ENCODE assay signal across 19 cellular contexts in genomic region chr19:4234142-4234861, GRCh38. TPM values are rescaled to one million over a fixed set of nuclear protein-coding genes. Genes with fewer than 3 reads are reported as not detected.
DNase-seq lines count a peak whose midpoint lies in the region; ATAC-seq, FAIRE-seq and TF ChIP-seq lines count a peak whose summit lies in the region.
"Had no signal": no experiment of that assay in that cellular context is flagged by ENCODE, and none has a peak within 500 bp of the region (broad histone marks: within the 10 kb centered on the region; RNA-seq: fewer than 3 reads in every experiment).

No MANE protein-coding gene starts in this region.

- no TSS peak for BruUV-seq in GM12878 (replicated peaks; lab: Mats Ljungman, UMichigan)

- no peaks in the 10 kb centered on the region for H4K20me1 ChIP-seq in GM12878 (ENCODE audit: control insufficient read depth, insufficient read depth)

- H3K9ac ChIP-seq in GM12878 (ENCODE audit: control insufficient read depth, insufficient read depth, low read length) = no peak overlapping the region
- H3K9ac ChIP-seq in trophoblast cell (ENCODE audit: low read length) = no peak overlapping the region

- H3K27ac Mint-ChIP-seq in activated naive CD4-positive, alpha-beta T cell treated with anti-CD3 and anti-CD28 coated beads, Interleukin-2, amount 10 ng/mL, durations not matched to agents 7 days and 5 days = peak overlapping the region; percentile 49
- H3K27ac Mint-ChIP-seq in activated naive CD4-positive, alpha-beta T cell treated with anti-CD3 and anti-CD28 coated beads, Interleukin-2, amount 50 U/mL, for 72 hours = no peak overlapping the region
- H3K27ac Mint-ChIP-seq: T-cell had no signal

- no peaks in the 10 kb centered on the region; the same call in 2 of the 3 replicates for H3K9me3 ChIP-seq in GM12878 (replicated peaks; ENCODE audit: control insufficient read depth, insufficient read depth, low read length)
- H3K9me3 ChIP-seq in trophoblast cell (ENCODE audit: insufficient read depth, low read depth, low read length) = peaks cover 6% of the 10 kb centered on the region

- no peaks in the 10 kb centered on the region for H3K79me1 ChIP-seq in trophoblast cell (ENCODE audit: low read length)

- H4K12ac ChIP-seq in trophoblast cell (ENCODE audit: low read depth, low read length) = no peak overlapping the region

- H3K4me2 ChIP-seq in GM12878 (ENCODE audit: control insufficient read depth, insufficient read depth) (peak overlapping the region; percentile 48), trophoblast cell (ENCODE audit: low read length) (no peak overlapping the region)
- H3K4me2 ChIP-seq: PC-9 had no signal

- H3K4me1 Mint-ChIP-seq in activated naive CD4-positive, alpha-beta T cell treated with anti-CD3 and anti-CD28 coated beads, Interleukin-2, amount 10 ng/mL, durations not matched to agents 7 days and 5 days = peaks cover 3% of the 10 kb centered on the region

- H3K27ac ChIP-seq in GM12878 (ENCODE audit: control insufficient read depth, insufficient read depth) (no peak overlapping the region), trophoblast cell (ENCODE audit: low read depth, low read length) (no peak overlapping the region)
- H3K27ac ChIP-seq: HL-60, PC-9 had no signal

- 94% methylated on average over 21 of the region's 21 CpGs for WGBS in GM12878 (ENCODE audit: insufficient coverage, insufficient replicate concordance, low lambda C conversion rate, missing lambda C conversion rate)
- WGBS in trophoblast cell (ENCODE audit: extremely low coverage, insufficient coverage, insufficient read length) = no CpG with 5 or more reads among the region's 21 CpGs

- FAIRE-seq in GM12878 (lab: Jason Lieb, UNC) = no peak
- FAIRE-seq: GM19239, HTR-8/SVneo had no signal

- no peak for TF ChIP-seq CTCF in GM12878 (IDR thresholded peaks at IDR 0.05 in 2 of 3, conservative IDR thresholded peaks at IDR 0.05 in 1 of 3; ENCODE audit: control insufficient read depth in 2 of 3, extremely low read depth in 1 of 3, insufficient read depth in 1 of 3, low read depth in 3 of 3, low read length in 3 of 3)

- no peak overlapping the region for H3K4ac ChIP-seq in trophoblast cell (ENCODE audit: low read depth, low read length)

- no peak overlapping the region for H3K23ac ChIP-seq in trophoblast cell (ENCODE audit: low read length)

- H3K9me3 Mint-ChIP-seq in activated naive CD4-positive, alpha-beta T cell treated with anti-CD3 and anti-CD28 coated beads, Interleukin-2, amount 10 ng/mL, durations not matched to agents 7 days and 5 days = no peaks in the 10 kb centered on the region
- no peaks in the 10 kb centered on the region for H3K9me3 Mint-ChIP-seq in activated naive CD4-positive, alpha-beta T cell treated with anti-CD3 and anti-CD28 coated beads, Interleukin-2, amount 50 U/mL, for 72 hours
- H3K9me3 Mint-ChIP-seq: T-cell had no signal

- H3K18ac ChIP-seq in trophoblast cell (ENCODE audit: low read length) = no peak overlapping the region

- TF ChIP-seq RAD21 in GM12878 (IDR thresholded peaks at IDR 0.05; ENCODE audit: insufficient read depth, low read depth, low read length) = no peak

- POLR2A ChIA-PET in GM12878 (lab: Charles Lee) = interaction anchor here (1.1 to 6.0 kb wide), 2 partner anchors 8 to 147 kb away, joined by 3 to 45 read pairs; no protein-coding TSS in a partner anchor

- no peak for TF ChIP-seq POLR2A in GM12878 (IDR thresholded peaks at IDR 0.05; ENCODE audit: low read depth, low read length)

- peaks cover 2 to 21% of the 10 kb centered on the region in 2 experiments; a peak in 3 of 4 replicates for H3K36me3 ChIP-seq in GM12878 (ENCODE audit: control insufficient read depth in 2 of 2, insufficient read depth in 2 of 2, low read length in 1 of 2)
- no peaks in the 10 kb centered on the region for H3K36me3 ChIP-seq in trophoblast cell (ENCODE audit: control insufficient read depth in 1 of 2, insufficient read depth in 2 of 2, low read length in 2 of 2)

- RAD21 ChIA-PET in GM12878 (lab: Charles Lee; ENCODE audit: unreplicated experiment) = interaction anchor here (1.0 kb wide), 1 partner anchor 13 kb away, joined by 3 read pairs; the partner anchor contains the start of gene YJU2

- SMC1A ChIA-PET in GM12878 (lab: Charles Lee; ENCODE audit: uncharacterized antibody, unreplicated experiment) = interaction anchor here (1.4 kb wide), 1 partner anchor 32 kb away, joined by 8 read pairs; no protein-coding TSS in a partner anchor

- H2AFZ ChIP-seq in GM12878 (ENCODE audit: control insufficient read depth, low read depth, low read length) = no peak overlapping the region
- H2AFZ ChIP-seq in trophoblast cell (ENCODE audit: insufficient read depth, low read length, poor library complexity) = no peak overlapping the region
- H2AFZ ChIP-seq: PC-9 had no signal

- peaks cover 41% of the 10 kb centered on the region for H3K79me2 ChIP-seq in GM12878 (ENCODE audit: control insufficient read depth, insufficient read depth, low read length)
- H3K79me2 ChIP-seq in trophoblast cell (ENCODE audit: control insufficient read depth, insufficient read depth, low read length, poor library complexity) = no peaks in the 10 kb centered on the region

- H3K27me3 Mint-ChIP-seq in activated naive CD4-positive, alpha-beta T cell treated with anti-CD3 and anti-CD28 coated beads, Interleukin-2, amount 10 ng/mL, durations not matched to agents 7 days and 5 days = peaks cover 17% of the 10 kb centered on the region

- no peak overlapping the region for H3K4me3 Mint-ChIP-seq in activated naive CD4-positive, alpha-beta T cell treated with anti-CD3 and anti-CD28 coated beads, Interleukin-2, amount 10 ng/mL, durations not matched to agents 7 days and 5 days
- H3K4me3 Mint-ChIP-seq: H9, T-cell had no signal

- CTCF ChIA-PET in activated naive CD4-positive, alpha-beta T cell treated with anti-CD3 and anti-CD28 coated beads, Interleukin-2, amount 10 ng/mL, durations not matched to agents 7 days and 5 days (lab: Charles Lee) = interaction anchor here (0.9 to 1.9 kb wide), 6 partner anchors 9 to 289 kb away, joined by 3 to 5 read pairs (median 4); partner anchors contain the start of genes HDGFL2 and YJU2
- CTCF ChIA-PET in GM12878 (lab: Yijun Ruan, JAX) = interaction anchor here (0.9 to 3.2 kb wide), 8 partner anchors 9 to 246 kb away, joined by 3 to 42 read pairs (median 4); partner anchors contain the start of gene YJU2

- H3K4me1 ChIP-seq in GM12878 (ENCODE audit: control insufficient read depth, insufficient read depth, low read length) = no peaks in the 10 kb centered on the region; the same call in 1 of the 2 replicates
- peaks cover 3% of the 10 kb centered on the region in 2 experiments for H3K4me1 ChIP-seq in trophoblast cell (ENCODE audit: control insufficient read depth in 1 of 2, insufficient read depth in 2 of 2, low read length in 2 of 2)

- no peak overlapping the region for H4K8ac ChIP-seq in trophoblast cell (ENCODE audit: low read depth, low read length)

- H3K14ac ChIP-seq in trophoblast cell (ENCODE audit: low read length) = no peak overlapping the region

- H2BK5ac ChIP-seq in trophoblast cell (ENCODE audit: low read depth, low read length, poor library complexity) = no peak overlapping the region

- H3K36me3 Mint-ChIP-seq in activated naive CD4-positive, alpha-beta T cell treated with anti-CD3 and anti-CD28 coated beads, Interleukin-2, amount 10 ng/mL, durations not matched to agents 7 days and 5 days = no peaks in the 10 kb centered on the region
- H3K36me3 Mint-ChIP-seq in activated naive CD4-positive, alpha-beta T cell treated with anti-CD3 and anti-CD28 coated beads, Interleukin-2, amount 50 U/mL, for 72 hours = no peaks in the 10 kb centered on the region
- H3K36me3 Mint-ChIP-seq: T-cell had no signal

- ATAC-seq in activated naive CD4-positive, alpha-beta T cell treated with anti-CD3 and anti-CD28 coated beads, Interleukin-2, amount 50 U/mL, for 72 hours = no peak
- no peak for ATAC-seq in GM12878

- in situ Hi-C loops in GM12878 (cut with MboI) = no loop called here

- intact Hi-C loops in GM12878 (cut with micrococcal nuclease; ENCODE audit: unreplicated experiment) = no loop called here

- no peak overlapping the region for H2BK12ac ChIP-seq in trophoblast cell (ENCODE audit: low read length)

- no peak overlapping the region for H2BK120ac ChIP-seq in trophoblast cell (ENCODE audit: insufficient read depth, low read length, poor library complexity)

- H3K27me3 ChIP-seq in GM12878 (replicated peaks in 1 of 2; ENCODE audit: control insufficient read depth in 2 of 2, insufficient read depth in 2 of 2, low read length in 1 of 2) = no peaks in the 10 kb centered on the region
- no peaks in the 10 kb centered on the region for H3K27me3 ChIP-seq in trophoblast cell (ENCODE audit: insufficient read depth, low read length)

- no peak for DNase-seq in activated naive CD4-positive, alpha-beta T cell treated with anti-CD3 and anti-CD28 coated beads, Interleukin-2, amount 10 ng/mL, durations not matched to agents 7 days and 5 days
- no peak for DNase-seq in activated naive CD4-positive, alpha-beta T cell treated with anti-CD3 and anti-CD28 coated beads, Interleukin-2, amount 50 U/mL, for 72 hours (ENCODE audit: low spot score in 2 of 2)
- DNase-seq in M059J (ENCODE audit: low read depth) = peak; percentile 62
- no peak for DNase-seq in GM12878 (ENCODE audit: low read depth, low spot score)
- DNase-seq in trophoblast cell = peak; percentile 77 to 93
- DNase-seq in epidermal melanocyte (ENCODE audit: insufficient read length, low spot score) = no peak
- DNase-seq in SIG-M5 (lab: John Stamatoyannopoulos, UW) = no peak
- no peak for DNase-seq in NCI-H748 treated with DMSO at 0.1 percent for 48 hours (lab: John Stamatoyannopoulos, UW)
- DNase-seq: EL, H9, NCI-H187 treated with DMSO at 0.1 percent for 48 hours, NCI-H2227 treated with DMSO at 0.1 percent for 48 hours, NCI-H526 treated with DMSO at 0.1 percent for 48 hours, PC-9, T-cell had no signal

- no peak overlapping the region for H2AK5ac ChIP-seq in trophoblast cell (ENCODE audit: low read length)

- H4K91ac ChIP-seq in trophoblast cell (ENCODE audit: low read depth, low read length) = no peak overlapping the region

- TF ChIP-seq EP300 in GM12878 (IDR thresholded peaks at IDR 0.05; ENCODE audit: borderline replicate concordance in 1 of 2, control insufficient read depth in 1 of 2, low read depth in 2 of 2, low read length in 2 of 2) = no peak

- no peak overlapping the region for H3K4me3 ChIP-seq in GM12878
- H3K4me3 ChIP-seq in trophoblast cell (ENCODE audit: low read depth, low read length) = no peak overlapping the region
- H3K4me3 ChIP-seq: PC-9 had no signal

RNA-seq across cellular contexts. Expression of gene EBI3, which starts 5.0 kb away (rescaled TPM):
- total RNA-seq in activated naive CD4-positive, alpha-beta T cell treated with anti-CD3 and anti-CD28 coated beads, Interleukin-2, amount 50 U/mL, for 72 hours = 10 to 100 TPM in 1 of 2 donors, 1 to 10 TPM in 1; 1.4 to 34.9 TPM
- total RNA-seq in M059J (2014; rRNA removed; shearing (Covaris generic)) = 2.7 and 3.0 TPM in 2 replicates
- total RNA-seq in GM12878 (2013; cell fraction: nucleolus; rRNA removed) = 450 and 530 TPM in 2 replicates
- 137 and 149 TPM in 2 replicates for total RNA-seq in GM12878 (2014; rRNA removed)
- total RNA-seq in GM12878 (2014; rRNA removed; fragmentation: Illumina TruSeq; extraction: Trizol) = 61.0 and 68.2 TPM in 2 replicates
- total RNA-seq in GM12878 (2021) = 224 and 232 TPM in 2 replicates
- polyA plus RNA-seq in GM12878 (2011; ENCODE audit: low read depth) = 92.7 TPM
- 140 and 276 TPM in 2 replicates for polyA plus RNA-seq in GM12878 (2011; rRNA removed)
- polyA plus RNA-seq in GM12878 (2011; cell fraction: cytosol; rRNA removed) = 391 and 446 TPM in 2 replicates
- polyA plus RNA-seq in GM12878 (2011; cell fraction: nucleus; rRNA removed) = 237 and 277 TPM in 2 replicates
- polyA plus RNA-seq in GM12878 (2012) = 176 and 238 TPM in 2 replicates
- polyA plus RNA-seq in GM12878 (2014; fragmentation: Illumina TruSeq; extraction: Trizol) = 13.5 and 47.7 TPM in 2 replicates
- 10 to 100 TPM; 22.0 to 61.1 TPM for polyA plus RNA-seq in GM12878 (2014; fragmentation: Nextera tagmentation; extraction: Ambion mirVana)
- polyA plus RNA-seq in GM12878 (2014; rRNA removed) = 257 and 266 TPM in 2 replicates
- polyA plus RNA-seq in GM12878 (2016; fragmentation: Nextera tagmentation; extraction: Ambion mirVana) = 100 to 1,000 TPM; 278 to 288 TPM
- polyA minus RNA-seq in GM12878 (2011; rRNA and poly(A)+ RNA removed) = 103 and 190 TPM in 2 replicates
- polyA minus RNA-seq in GM12878 (2011; cell fraction: cytosol; rRNA and poly(A)+ RNA removed) = 139 and 168 TPM in 2 replicates
- 74.0 and 109 TPM in 2 replicates for polyA minus RNA-seq in GM12878 (2011; cell fraction: nucleus; rRNA and poly(A)+ RNA removed)
- 1.3 and 1.4 TPM in 2 replicates for polyA plus RNA-seq in trophoblast cell (2013)
- total RNA-seq: PC-9 had no signal

RNA-seq across cellular contexts. Expression of gene YJU2, which starts 12.6 kb away (rescaled TPM):
- 10 to 100 TPM; 22.7 to 28.0 TPM for total RNA-seq in activated naive CD4-positive, alpha-beta T cell treated with anti-CD3 and anti-CD28 coated beads, Interleukin-2, amount 50 U/mL, for 72 hours
- 24.4 and 28.2 TPM in 2 replicates for total RNA-seq in M059J (2014; rRNA removed; shearing (Covaris generic))
- 16.8 and 20.4 TPM in 2 replicates for total RNA-seq in GM12878 (2013; cell fraction: nucleolus; rRNA removed)
- total RNA-seq in GM12878 (2014; rRNA removed) = 36.8 and 38.2 TPM in 2 replicates
- 20.7 and 23.3 TPM in 2 replicates for total RNA-seq in GM12878 (2014; rRNA removed; fragmentation: Illumina TruSeq; extraction: Trizol)
- total RNA-seq in GM12878 (2021) = 29.1 and 30.0 TPM in 2 replicates
- polyA plus RNA-seq in GM12878 (2011; ENCODE audit: low read depth) = 12.0 TPM
- 17.9 and 22.6 TPM in 2 replicates for polyA plus RNA-seq in GM12878 (2011; rRNA removed)
- polyA plus RNA-seq in GM12878 (2011; cell fraction: cytosol; rRNA removed) = 25.4 and 36.8 TPM in 2 replicates
- 26.4 and 37.0 TPM in 2 replicates for polyA plus RNA-seq in GM12878 (2011; cell fraction: nucleus; rRNA removed)
- polyA plus RNA-seq in GM12878 (2012) = 21.9 and 28.3 TPM in 2 replicates
- 16.1 and 20.2 TPM in 2 replicates for polyA plus RNA-seq in GM12878 (2014; fragmentation: Illumina TruSeq; extraction: Trizol)
- 1 to 10 TPM in 1 of 2 experiments, under 1 TPM in 1; 0.26 to 1.9 TPM for polyA plus RNA-seq in GM12878 (2014; fragmentation: Nextera tagmentation; extraction: Ambion mirVana)
- polyA plus RNA-seq in GM12878 (2014; rRNA removed) = 40.7 and 44.0 TPM in 2 replicates
- polyA plus RNA-seq in GM12878 (2016; fragmentation: Nextera tagmentation; extraction: Ambion mirVana) = 10 to 100 TPM; 24.2 to 27.1 TPM
- 12.2 and 22.3 TPM in 2 replicates for polyA minus RNA-seq in GM12878 (2011; rRNA and poly(A)+ RNA removed)
- 9.4 and 10.2 TPM in 2 replicates for polyA minus RNA-seq in GM12878 (2011; cell fraction: cytosol; rRNA and poly(A)+ RNA removed)
- 5.1 and 10.6 TPM in 2 replicates for polyA minus RNA-seq in GM12878 (2011; cell fraction: nucleus; rRNA and poly(A)+ RNA removed)
- polyA plus RNA-seq in trophoblast cell (2013) = 16.3 and 17.4 TPM in 2 replicates

RNA-seq across cellular contexts. Expression of gene SHD, which starts 44.8 kb away (rescaled TPM):
- not detected for total RNA-seq in activated naive CD4-positive, alpha-beta T cell treated with anti-CD3 and anti-CD28 coated beads, Interleukin-2, amount 50 U/mL, for 72 hours
- not detected in 2 replicates for total RNA-seq in M059J (2014; rRNA removed; shearing (Covaris generic))
- total RNA-seq in GM12878 (2013; cell fraction: nucleolus; rRNA removed) = not detected in 2 replicates
- not detected in 2 replicates for total RNA-seq in GM12878 (2014; rRNA removed)
- total RNA-seq in GM12878 (2014; rRNA removed; fragmentation: Illumina TruSeq; extraction: Trizol) = not detected in 2 replicates
- total RNA-seq in GM12878 (2021) = not detected in 2 replicates
- not detected for polyA plus RNA-seq in GM12878 (2011; ENCODE audit: low read depth)
- polyA plus RNA-seq in GM12878 (2011; rRNA removed) = not detected in 2 replicates
- not detected in 2 replicates for polyA plus RNA-seq in GM12878 (2011; cell fraction: cytosol; rRNA removed)
- not detected in 2 replicates for polyA plus RNA-seq in GM12878 (2011; cell fraction: nucleus; rRNA removed)
- not detected in 2 replicates for polyA plus RNA-seq in GM12878 (2012)
- polyA plus RNA-seq in GM12878 (2014; fragmentation: Illumina TruSeq; extraction: Trizol) = not detected in 2 replicates
- polyA plus RNA-seq in GM12878 (2014; fragmentation: Nextera tagmentation; extraction: Ambion mirVana) = not detected
- not detected in 2 replicates for polyA plus RNA-seq in GM12878 (2014; rRNA removed)
- polyA plus RNA-seq in GM12878 (2016; fragmentation: Nextera tagmentation; extraction: Ambion mirVana) = under 1 TPM in 1 of 2 experiments, not detected in 1; 0.09 TPM
- not detected in 2 replicates for polyA minus RNA-seq in GM12878 (2011; rRNA and poly(A)+ RNA removed)
- not detected in 2 replicates for polyA minus RNA-seq in GM12878 (2011; cell fraction: cytosol; rRNA and poly(A)+ RNA removed)
- polyA minus RNA-seq in GM12878 (2011; cell fraction: nucleus; rRNA and poly(A)+ RNA removed) = not detected in 2 replicates
- 4.4 and 5.7 TPM in 2 replicates for polyA plus RNA-seq in trophoblast cell (2013)
- total RNA-seq: A673, PC-9 had no signal

RNA-seq across cellular contexts. Expression of gene ANKRD24, which starts 51.8 kb away (rescaled TPM):
- 1 to 10 TPM; 1.7 to 4.2 TPM for total RNA-seq in activated naive CD4-positive, alpha-beta T cell treated with anti-CD3 and anti-CD28 coated beads, Interleukin-2, amount 50 U/mL, for 72 hours
- 0.12 and 0.20 TPM in 2 replicates for total RNA-seq in M059J (2014; rRNA removed; shearing (Covaris generic))
- total RNA-seq in GM12878 (2013; cell fraction: nucleolus; rRNA removed) = 1.5 and 2.2 TPM in 2 replicates
- total RNA-seq in GM12878 (2014; rRNA removed) (0.49 and 0.51 TPM in 2 replicates), GM12878 (2014; rRNA removed; fragmentation: Illumina TruSeq; extraction: Trizol) (0.23 and 0.27 TPM in 2 replicates), GM12878 (2021) (0.51 and 0.59 TPM in 2 replicates)
- 0.49 TPM for polyA plus RNA-seq in GM12878 (2011; ENCODE audit: low read depth)
- polyA plus RNA-seq in GM12878 (2011; rRNA removed) (0.43 TPM in 2 replicates), GM12878 (2014; fragmentation: Illumina TruSeq; extraction: Trizol) (0.12 and 0.14 TPM in 2 replicates), GM12878 (2014; fragmentation: Nextera tagmentation; extraction: Ambion mirVana) (under 1 TPM in 1 of 2 experiments, not detected in 1; 0.02 TPM), GM12878 (2014; rRNA removed) (0.42 and 0.47 TPM in 2 replicates), GM12878 (2016; fragmentation: Nextera tagmentation; extraction: Ambion mirVana) (under 1 TPM; 0.31 to 0.35 TPM)
- 0.84 and 0.90 TPM in 2 replicates for polyA plus RNA-seq in GM12878 (2011; cell fraction: cytosol; rRNA removed)
- 2.7 and 2.8 TPM in 2 replicates for polyA plus RNA-seq in GM12878 (2011; cell fraction: nucleus; rRNA removed)
- polyA plus RNA-seq in GM12878 (2012) = 1.5 TPM in 2 replicates
- polyA minus RNA-seq in GM12878 (2011; rRNA and poly(A)+ RNA removed) = 0.51 and 0.57 TPM in 2 replicates
- 0.21 TPM in 1 of 2 replicates, not detected in the other for polyA minus RNA-seq in GM12878 (2011; cell fraction: cytosol; rRNA and poly(A)+ RNA removed)
- polyA minus RNA-seq in GM12878 (2011; cell fraction: nucleus; rRNA and poly(A)+ RNA removed) = 0.12 and 0.38 TPM in 2 replicates
- 0.18 and 0.27 TPM in 2 replicates for polyA plus RNA-seq in trophoblast cell (2013)

RNA-seq across cellular contexts. Expression of gene SIRT6, which starts 51.9 kb away (rescaled TPM):
- 10 to 100 TPM; 35.3 to 37.9 TPM for total RNA-seq in activated naive CD4-positive, alpha-beta T cell treated with anti-CD3 and anti-CD28 coated beads, Interleukin-2, amount 50 U/mL, for 72 hours
- 9.4 and 21.9 TPM in 2 replicates for total RNA-seq in M059J (2014; rRNA removed; shearing (Covaris generic))
- 24.5 and 25.2 TPM in 2 replicates for total RNA-seq in GM12878 (2013; cell fraction: nucleolus; rRNA removed)
- total RNA-seq in GM12878 (2014; rRNA removed) = 25.6 and 26.0 TPM in 2 replicates
- total RNA-seq in GM12878 (2014; rRNA removed; fragmentation: Illumina TruSeq; extraction: Trizol) = 8.3 and 8.7 TPM in 2 replicates
- 36.3 and 39.5 TPM in 2 replicates for total RNA-seq in GM12878 (2021)
- 9.0 TPM for polyA plus RNA-seq in GM12878 (2011; ENCODE audit: low read depth)
- 10.0 and 22.4 TPM in 2 replicates for polyA plus RNA-seq in GM12878 (2011; rRNA removed)
- polyA plus RNA-seq in GM12878 (2011; cell fraction: cytosol; rRNA removed) = 34.9 and 58.8 TPM in 2 replicates
- 77.1 and 95.7 TPM in 2 replicates for polyA plus RNA-seq in GM12878 (2011; cell fraction: nucleus; rRNA removed)
- polyA plus RNA-seq in GM12878 (2012) = 29.2 and 32.3 TPM in 2 replicates
- 0.60 and 6.7 TPM in 2 replicates for polyA plus RNA-seq in GM12878 (2014; fragmentation: Illumina TruSeq; extraction: Trizol)
- polyA plus RNA-seq in GM12878 (2014; fragmentation: Nextera tagmentation; extraction: Ambion mirVana) = 1 to 10 TPM; 1.3 to 1.5 TPM
- 49.6 and 60.3 TPM in 2 replicates for polyA plus RNA-seq in GM12878 (2014; rRNA removed)
- 10 to 100 TPM; 29.4 to 29.8 TPM for polyA plus RNA-seq in GM12878 (2016; fragmentation: Nextera tagmentation; extraction: Ambion mirVana)
- polyA minus RNA-seq in GM12878 (2011; rRNA and poly(A)+ RNA removed) = 11.3 and 21.7 TPM in 2 replicates
- 11.3 and 12.2 TPM in 2 replicates for polyA minus RNA-seq in GM12878 (2011; cell fraction: cytosol; rRNA and poly(A)+ RNA removed)
- polyA minus RNA-seq in GM12878 (2011; cell fraction: nucleus; rRNA and poly(A)+ RNA removed) = 10.2 and 22.0 TPM in 2 replicates
- 16.3 and 18.5 TPM in 2 replicates for polyA plus RNA-seq in trophoblast cell (2013)

Comparison
In these comparisons a context has a peak if more than half of its experiments do, and no peak if none do; other contexts are left out.
1. DNase-seq: peak in M059J (single experiment) and trophoblast cell (2 of 2); none in activated naive CD4-positive, alpha-beta T cell treated with anti-CD3 and anti-CD28 coated beads, Interleukin-2, amount 10 ng/mL, durations not matched to agents 7 days and 5 days (single experiment), activated naive CD4-positive, alpha-beta T cell treated with anti-CD3 and anti-CD28 coated beads, Interleukin-2, amount 50 U/mL, for 72 hours (0 of 2), GM12878 (single experiment), epidermal melanocyte (single experiment), SIG-M5 (single experiment) and NCI-H748 treated with DMSO at 0.1 percent for 48 hours (single experiment).